In the genomic region with DNA sequence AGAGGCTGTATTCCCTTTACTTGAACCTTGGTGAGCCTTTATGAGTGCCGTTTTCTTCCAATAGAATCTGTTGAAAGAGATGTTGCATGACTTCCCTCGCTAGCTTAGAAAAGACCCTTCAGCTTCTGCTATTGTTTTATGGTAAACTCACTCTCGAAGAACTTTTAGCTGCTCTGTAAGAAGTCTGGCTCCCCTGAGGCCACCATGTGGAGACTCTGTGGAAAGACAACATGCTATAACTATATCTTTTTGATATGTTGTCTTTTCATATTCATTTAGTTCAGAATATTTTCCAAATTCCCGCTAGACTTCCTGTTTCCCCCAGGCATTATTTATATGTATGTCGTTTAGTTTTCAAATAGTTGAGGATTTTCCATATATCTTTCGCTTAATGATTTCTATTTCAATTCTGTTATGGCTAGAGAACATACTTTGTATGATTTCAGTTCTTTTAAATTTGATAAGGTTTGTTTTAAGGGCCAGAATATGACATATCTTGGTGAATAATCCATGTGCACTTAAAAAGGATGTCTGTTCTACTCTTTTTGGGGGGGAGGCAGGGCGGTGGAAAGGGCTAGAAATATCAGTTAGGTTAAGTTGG, we compare ENCODE assay signal across 7 cellular contexts.
DNase-seq lines count a peak whose midpoint lies in the region; ATAC-seq and TF ChIP-seq lines count a peak whose summit lies in the region.

No MANE protein-coding gene starts in this region.

- peak; percentile 7 for DNase-seq in DMS114 treated with DMSO at 0.1 percent for 48 hours (lab: John Stamatoyannopoulos, UW; ENCODE audit: unreplicated experiment)
- peak; percentile 52 for DNase-seq in HCEC 1CT
- peak in 2 of 10 donors; percentile 42 to 64 for DNase-seq in dorsolateral prefrontal cortex
- peak; percentile 1 for DNase-seq in midbrain (lab: John Stamatoyannopoulos, UW)
- no peak for DNase-seq in NCI-H2029 (lab: John Stamatoyannopoulos, UW)

- H3K27me3 ChIP-seq in dorsolateral prefrontal cortex = no peaks in the 10 kb centered on the region

- H3K27ac ChIP-seq in dorsolateral prefrontal cortex = peak overlapping the region in 4 of 59 donors; percentile 4 to 43 (median 16)

- intact Hi-C loops in dorsolateral prefrontal cortex (cut with DNase I) = loop anchor here (1.0 to 5.0 kb wide), 3 partner anchors 67 to 183 kb away; a partner anchor contains a TSS

- peak; percentile 67 for ATAC-seq in SK-N-SH treated with all-trans-retinoic acid at 6 μM for 48 hours
- no peak for ATAC-seq in HG02870 (IDR thresholded peaks at IDR 0.05; ENCODE audit: unreplicated experiment)

- no peak overlapping the region for H3K4me3 ChIP-seq in dorsolateral prefrontal cortex

- peak; percentile 37 to 76 (median 66) for TF ChIP-seq CTCF in dorsolateral prefrontal cortex (IDR thresholded peaks at IDR 0.05 in 54 of 56, conservative IDR thresholded peaks at IDR 0.05 in 2 of 56; ENCODE audit: low read depth in 1 of 56, partially characterized antibody in 56 of 56)

TF ChIP-seq in SK-N-SH treated with all-trans-retinoic acid at 6 μM for 48 hours, 23 proteins besides CTCF, POLR2A, EP300 and RAD21:
- TF ChIP-seq PPARA (CRISPR knock-in tag; IDR thresholded peaks at IDR 0.05; ENCODE audit: borderline replicate concordance) (no peak), ISL1 (CRISPR knock-in tag; IDR thresholded peaks at IDR 0.05) (no peak), ZFP30 (CRISPR knock-in tag; IDR thresholded peaks at IDR 0.05) (no peak), RARB (CRISPR knock-in tag; IDR thresholded peaks at IDR 0.05) (no peak), ESRRG (CRISPR knock-in tag; IDR thresholded peaks at IDR 0.05) (no peak), SNAI2 (CRISPR knock-in tag; IDR thresholded peaks at IDR 0.05) (no peak), ARNTL (CRISPR knock-in tag; IDR thresholded peaks at IDR 0.05; ENCODE audit: borderline replicate concordance, low read depth) (no peak), ZNF565 (CRISPR knock-in tag; conservative IDR thresholded peaks at IDR 0.05; ENCODE audit: low read depth) (no peak), GLIS3 (CRISPR knock-in tag; IDR thresholded peaks at IDR 0.05) (no peak), ZNF70 (CRISPR knock-in tag; IDR thresholded peaks at IDR 0.05) (no peak)
- TF ChIP-seq, protein P1, sequence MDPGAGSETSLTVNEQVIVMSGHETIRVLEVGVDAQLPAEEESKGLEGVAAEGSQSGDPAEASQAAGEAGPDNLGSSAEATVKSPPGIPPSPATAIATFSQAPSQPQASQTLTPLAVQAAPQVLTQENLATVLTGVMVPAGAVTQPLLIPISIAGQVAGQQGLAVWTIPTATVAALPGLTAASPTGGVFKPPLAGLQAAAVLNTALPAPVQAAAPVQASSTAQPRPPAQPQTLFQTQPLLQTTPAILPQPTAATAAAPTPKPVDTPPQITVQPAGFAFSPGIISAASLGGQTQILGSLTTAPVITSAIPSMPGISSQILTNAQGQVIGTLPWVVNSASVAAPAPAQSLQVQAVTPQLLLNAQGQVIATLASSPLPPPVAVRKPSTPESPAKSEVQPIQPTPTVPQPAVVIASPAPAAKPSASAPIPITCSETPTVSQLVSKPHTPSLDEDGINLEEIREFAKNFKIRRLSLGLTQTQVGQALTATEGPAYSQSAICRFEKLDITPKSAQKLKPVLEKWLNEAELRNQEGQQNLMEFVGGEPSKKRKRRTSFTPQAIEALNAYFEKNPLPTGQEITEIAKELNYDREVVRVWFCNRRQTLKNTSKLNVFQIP (CRISPR knock-in tag; IDR thresholded peaks at IDR 0.05; ENCODE audit: borderline replicate concordance, low read depth) = no peak
- TF ChIP-seq, protein P2, sequence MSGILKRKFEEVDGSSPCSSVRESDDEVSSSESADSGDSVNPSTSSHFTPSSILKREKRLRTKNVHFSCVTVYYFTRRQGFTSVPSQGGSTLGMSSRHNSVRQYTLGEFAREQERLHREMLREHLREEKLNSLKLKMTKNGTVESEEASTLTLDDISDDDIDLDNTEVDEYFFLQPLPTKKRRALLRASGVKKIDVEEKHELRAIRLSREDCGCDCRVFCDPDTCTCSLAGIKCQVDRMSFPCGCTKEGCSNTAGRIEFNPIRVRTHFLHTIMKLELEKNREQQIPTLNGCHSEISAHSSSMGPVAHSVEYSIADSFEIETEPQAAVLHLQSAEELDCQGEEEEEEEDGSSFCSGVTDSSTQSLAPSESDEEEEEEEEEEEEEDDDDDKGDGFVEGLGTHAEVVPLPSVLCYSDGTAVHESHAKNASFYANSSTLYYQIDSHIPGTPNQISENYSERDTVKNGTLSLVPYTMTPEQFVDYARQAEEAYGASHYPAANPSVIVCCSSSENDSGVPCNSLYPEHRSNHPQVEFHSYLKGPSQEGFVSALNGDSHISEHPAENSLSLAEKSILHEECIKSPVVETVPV (CRISPR knock-in tag; IDR thresholded peaks at IDR 0.05) = no peak
- TF ChIP-seq, protein P3, sequence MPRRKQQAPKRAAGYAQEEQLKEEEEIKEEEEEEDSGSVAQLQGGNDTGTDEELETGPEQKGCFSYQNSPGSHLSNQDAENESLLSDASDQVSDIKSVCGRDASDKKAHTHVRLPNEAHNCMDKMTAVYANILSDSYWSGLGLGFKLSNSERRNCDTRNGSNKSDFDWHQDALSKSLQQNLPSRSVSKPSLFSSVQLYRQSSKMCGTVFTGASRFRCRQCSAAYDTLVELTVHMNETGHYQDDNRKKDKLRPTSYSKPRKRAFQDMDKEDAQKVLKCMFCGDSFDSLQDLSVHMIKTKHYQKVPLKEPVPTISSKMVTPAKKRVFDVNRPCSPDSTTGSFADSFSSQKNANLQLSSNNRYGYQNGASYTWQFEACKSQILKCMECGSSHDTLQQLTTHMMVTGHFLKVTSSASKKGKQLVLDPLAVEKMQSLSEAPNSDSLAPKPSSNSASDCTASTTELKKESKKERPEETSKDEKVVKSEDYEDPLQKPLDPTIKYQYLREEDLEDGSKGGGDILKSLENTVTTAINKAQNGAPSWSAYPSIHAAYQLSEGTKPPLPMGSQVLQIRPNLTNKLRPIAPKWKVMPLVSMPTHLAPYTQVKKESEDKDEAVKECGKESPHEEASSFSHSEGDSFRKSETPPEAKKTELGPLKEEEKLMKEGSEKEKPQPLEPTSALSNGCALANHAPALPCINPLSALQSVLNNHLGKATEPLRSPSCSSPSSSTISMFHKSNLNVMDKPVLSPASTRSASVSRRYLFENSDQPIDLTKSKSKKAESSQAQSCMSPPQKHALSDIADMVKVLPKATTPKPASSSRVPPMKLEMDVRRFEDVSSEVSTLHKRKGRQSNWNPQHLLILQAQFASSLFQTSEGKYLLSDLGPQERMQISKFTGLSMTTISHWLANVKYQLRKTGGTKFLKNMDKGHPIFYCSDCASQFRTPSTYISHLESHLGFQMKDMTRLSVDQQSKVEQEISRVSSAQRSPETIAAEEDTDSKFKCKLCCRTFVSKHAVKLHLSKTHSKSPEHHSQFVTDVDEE (CRISPR knock-in tag; IDR thresholded peaks at IDR 0.05) = no peak
TF ChIP-seq in SK-N-SH treated with all-trans-retinoic acid at 6 μM for 48 hours: peak in this region for 0.
